ENCODE assay signal across 8 cellular contexts in the genomic region with DNA sequence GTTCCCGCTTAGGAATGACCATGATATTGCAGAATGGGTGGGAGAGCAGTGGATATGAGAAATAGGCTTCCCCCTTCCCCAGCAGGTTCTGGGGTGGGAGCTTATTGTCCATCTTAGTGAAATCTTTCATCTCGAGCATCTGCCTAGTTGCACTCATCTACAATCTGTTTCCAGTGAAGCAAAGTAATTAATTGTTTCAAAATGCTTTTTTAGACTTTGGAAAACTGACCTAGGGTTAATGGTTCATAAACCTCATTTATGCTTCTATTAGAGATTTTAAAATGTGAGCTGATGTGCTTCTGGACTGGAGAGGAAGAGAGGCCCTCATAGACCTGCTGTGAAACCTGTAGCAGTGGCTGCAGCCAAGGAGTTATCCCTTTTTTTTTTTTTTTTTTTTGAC.
"Had no signal": no experiment of that assay in that cellular context is flagged by ENCODE, and none has a peak within 500 bp of the region (broad histone marks: within the 10 kb centered on the region; RNA-seq: fewer than 3 reads in every experiment).

No MANE protein-coding gene starts in this region.

- H3K9ac ChIP-seq: GM23248 had no signal

- H3K9me3 Mint-ChIP-seq: HFFc6 had no signal

- H3K4me1 ChIP-seq: HAP-1 had no signal

- DNase-seq: GM23248, GOT3, H7, H9, HCEC 1CT, HFFc6 had no signal

- H3K4me3 ChIP-seq: GM23248, HAP-1 had no signal

- H3K27ac ChIP-seq: GM23248 had no signal

- H2AFZ ChIP-seq: GM23248 had no signal

- H3K27ac Mint-ChIP-seq: H9, HFFc6 had no signal

- H3K36me3 ChIP-seq: HAP-1 had no signal

- ATAC-seq: HCT116 had no signal

- H3K4me3 Mint-ChIP-seq: H9, HFFc6 had no signal
